In genomic region chr5:14204785-14205321, GRCh38 we compare ENCODE assay signal across 8 cellular contexts.
A peak's percentile ranks its signal among the peaks of the same experiment; 100 is the strongest.
DNase-seq lines count a peak whose midpoint lies in the region; ATAC-seq and TF ChIP-seq lines count a peak whose summit lies in the region.

No MANE protein-coding gene starts in this region.

- H3K4me3 ChIP-seq in colonic mucosa, result no peak overlapping the region

- no peaks in the 10 kb centered on the region for H3K36me3 ChIP-seq in colonic mucosa

- peak overlapping the region; percentile 80 for H3K27ac ChIP-seq in colonic mucosa

- no peaks in the 10 kb centered on the region for H3K27me3 ChIP-seq in colonic mucosa

- no peak for TF ChIP-seq CTCF in colonic mucosa (IDR thresholded peaks at IDR 0.05)

- ATAC-seq in GM21717 (IDR thresholded peaks at IDR 0.05; ENCODE audit: unreplicated experiment), result no peak
- no peak for ATAC-seq in HG03095 (IDR thresholded peaks at IDR 0.05; ENCODE audit: unreplicated experiment)

- peak; percentile 84 for DNase-seq in EH (ENCODE audit: low read depth)
- DNase-seq in NCI-H2107 (lab: John Stamatoyannopoulos, UW), result peak; percentile 23
- peak; percentile 83 for DNase-seq in colonic mucosa
- DNase-seq in midbrain (lab: John Stamatoyannopoulos, UW), result peak; percentile 15
- no peak for DNase-seq in NCI-H82 treated with DMSO at 0.1 percent for 48 hours (lab: John Stamatoyannopoulos, UW; ENCODE audit: unreplicated experiment)
- no peak for DNase-seq in NCI-H446 (lab: John Stamatoyannopoulos, UW)

- H3K9me3 ChIP-seq in colonic mucosa, result no peaks in the 10 kb centered on the region

- intact Hi-C loops in colonic mucosa (cut with DNase I), result loop anchor here (10.0 kb wide), 1 partner anchor 60 kb away; the partner anchor contains the start of gene TRIO

- peaks cover 18% of the 10 kb centered on the region for H3K4me1 ChIP-seq in colonic mucosa

- peak overlapping the region in 1 of 2 donors; percentile 74 for H3K9ac ChIP-seq in colonic mucosa (ENCODE audit: low read depth in 2 of 2, low read length in 2 of 2)

Comparison
In these comparisons a context has a peak if more than half of its experiments do, and no peak if none do; other contexts are left out.
1. DNase-seq: peak in EH (single experiment), NCI-H2107 (single experiment), colonic mucosa (single experiment) and midbrain (single experiment); none in NCI-H82 treated with DMSO at 0.1 percent for 48 hours (single experiment) and NCI-H446 (0 of 2).